Comparison of ENCODE assay signal across 15 cellular contexts in genomic region chr16:21611178-21611545, GRCh38. TPM values are rescaled to one million over a fixed set of nuclear protein-coding genes. Genes with fewer than 3 reads are reported as not detected.
DNase-seq lines count a peak whose midpoint lies in the region; TF ChIP-seq lines count a peak whose summit lies in the region.
"Had no signal": no experiment of that assay in that cellular context is flagged by ENCODE, and none has a peak within 500 bp of the region (broad histone marks: within the 10 kb centered on the region; RNA-seq: fewer than 3 reads in every experiment).

No MANE protein-coding gene starts in this region.

- peaks cover 27% of the 10 kb centered on the region for H3F3A ChIP-seq in neural progenitor cell (ENCODE audit: low read depth)

- intact Hi-C loops in CD14-positive monocyte (cut with micrococcal nuclease): loop anchor here in 1 of 2 donors (5.0 kb wide), 1 partner anchor 41 kb away; the partner anchor contains the start of gene IGSF6
- intact Hi-C loops in mammary epithelial cell (cut with micrococcal nuclease): loop anchor here (1.0 kb wide), 1 partner anchor 11 kb away; no protein-coding TSS in a partner anchor

- H3K27me3 Mint-ChIP-seq in CD14-positive monocyte (ENCODE audit: low read depth in 3 of 3): no peaks in the 10 kb centered on the region
- no peaks in the 10 kb centered on the region for H3K27me3 Mint-ChIP-seq in neural progenitor cell (ENCODE audit: insufficient read depth, low read depth)
- H3K27me3 Mint-ChIP-seq: central memory CD8-positive, alpha-beta T cell; IgD-negative memory B cell had no signal

- H3K9me3 ChIP-seq in mammary epithelial cell (replicated peaks; ENCODE audit: insufficient read depth, low read length) (no peaks in the 10 kb centered on the region), neural progenitor cell (ENCODE audit: low read depth) (no peaks in the 10 kb centered on the region)
- H3K9me3 ChIP-seq: BLaER1, pancreas had no signal

- dilution Hi-C loops in mammary epithelial cell (cut with HindIII; ENCODE audit: low sequenced_read_pairs): no loop called here

- CTCF ChIA-PET in mammary epithelial cell (lab: Charles Lee; ENCODE audit: low non-redundant PET): no interaction called here

- H3K27ac Mint-ChIP-seq in CD14-positive monocyte (peak overlapping the region; percentile 95 to 98 (median 97)), neural progenitor cell (no peak overlapping the region)
- H3K27ac Mint-ChIP-seq: IgD-negative memory B cell had no signal

- H3K4me3 ChIP-seq in mammary epithelial cell (replicated peaks in 1 of 3; ENCODE audit: insufficient read depth in 1 of 3, low read depth in 2 of 3, low read length in 3 of 3) (no peak overlapping the region), neural progenitor cell (no peak overlapping the region)
- H3K4me3 ChIP-seq: BLaER1, pancreas had no signal

- in situ Hi-C loops in mammary epithelial cell (cut with MboI; ENCODE audit: low sequenced_read_pairs in 2 of 2): no loop called here

- H3K36me3 Mint-ChIP-seq in CD14-positive monocyte (peaks cover 27 to 31% of the 10 kb centered on the region in 2 donors), neural progenitor cell (peaks cover 15% of the 10 kb centered on the region)

- no peaks in the 10 kb centered on the region for H3K27me3 ChIP-seq in mammary epithelial cell (ENCODE audit: insufficient read depth, low read length)
- no peaks in the 10 kb centered on the region for H3K27me3 ChIP-seq in neural progenitor cell
- H3K27me3 ChIP-seq: BLaER1, pancreas had no signal

- H3K9me3 Mint-ChIP-seq in CD14-positive monocyte (no peaks in the 10 kb centered on the region), neural progenitor cell (no peaks in the 10 kb centered on the region)
- H3K9me3 Mint-ChIP-seq: activated T-cell treated with anti-CD3 and anti-CD28 coated beads, Interleukin-2, amount 50 U/mL, for 4 hours; central memory CD8-positive, alpha-beta T cell; IgD-negative memory B cell had no signal

- H3K4me2 ChIP-seq in mammary epithelial cell (ENCODE audit: insufficient read depth, low read depth, low read length) (peak overlapping the region; percentile 6), neural progenitor cell (peak overlapping the region; percentile 71)
- H3K4me2 ChIP-seq: BLaER1 had no signal

- peak overlapping the region; percentile 49 to 82 for H3K4me3 Mint-ChIP-seq in CD14-positive monocyte
- no peak overlapping the region for H3K4me3 Mint-ChIP-seq in neural progenitor cell
- H3K4me3 Mint-ChIP-seq: activated T-cell treated with anti-CD3 and anti-CD28 coated beads, Interleukin-2, amount 50 U/mL, for 4 hours; central memory CD8-positive, alpha-beta T cell; IgD-negative memory B cell had no signal

- H4K20me1 ChIP-seq in mammary epithelial cell (ENCODE audit: insufficient read depth, low read length) (peaks cover 5% of the 10 kb centered on the region), neural progenitor cell (ENCODE audit: low read depth) (peaks cover 81% of the 10 kb centered on the region)

- H3K4me1 ChIP-seq in mammary epithelial cell (ENCODE audit: insufficient read depth, low read length) (peaks cover 15% of the 10 kb centered on the region), neural progenitor cell (peaks cover 45% of the 10 kb centered on the region)

- H3K27ac ChIP-seq in mammary epithelial cell (ENCODE audit: insufficient read depth, low read depth, low read length) (no peak overlapping the region), neural progenitor cell (peak overlapping the region; percentile 70)
- H3K27ac ChIP-seq: BLaER1, pancreas had no signal

- no peak overlapping the region for H3K9ac ChIP-seq in mammary epithelial cell (ENCODE audit: insufficient read depth, low read length)
- H3K9ac ChIP-seq in neural progenitor cell: no peak overlapping the region
- H3K9ac ChIP-seq: BLaER1 had no signal

- H3K36me3 ChIP-seq in mammary epithelial cell (ENCODE audit: insufficient read depth, low read length) (no peaks in the 10 kb centered on the region), neural progenitor cell (no peaks in the 10 kb centered on the region)
- H3K36me3 ChIP-seq: pancreas had no signal

- WGBS in mammary epithelial cell (ENCODE audit: low coverage, missing lambda C conversion rate): 82% methylated on average over 4 of the region's 4 CpGs

- BruUV-seq in mammary epithelial cell (replicated peaks; lab: Mats Ljungman, UMichigan): no TSS peak

- H3K79me2 ChIP-seq in mammary epithelial cell (ENCODE audit: insufficient read depth, low read length) (peaks cover 100% of the 10 kb centered on the region), neural progenitor cell (ENCODE audit: low read depth) (peaks cover 100% of the 10 kb centered on the region)

- TF ChIP-seq CTCF in CD14-positive monocyte (IDR thresholded peaks at IDR 0.05): no peak
- TF ChIP-seq CTCF in mammary epithelial cell (conservative IDR thresholded peaks at IDR 0.05 in 1 of 2, IDR thresholded peaks at IDR 0.05 in 1 of 2; ENCODE audit: extremely low read depth in 1 of 2, insufficient read depth in 1 of 2, low read depth in 1 of 2, low read length in 2 of 2): no peak
- no peak for TF ChIP-seq CTCF in neural progenitor cell (IDR thresholded peaks at IDR 0.05)

- H3K4me1 Mint-ChIP-seq in CD14-positive monocyte: peaks cover 95% of the 10 kb centered on the region
- peaks cover 41% of the 10 kb centered on the region for H3K4me1 Mint-ChIP-seq in neural progenitor cell

- no peak overlapping the region for H2AFZ ChIP-seq in mammary epithelial cell (ENCODE audit: low read depth, low read length)
- H2AFZ ChIP-seq in neural progenitor cell (replicated peaks): no peak overlapping the region

- peak; percentile 60 for DNase-seq in CD14-positive monocyte (ENCODE audit: low spot score)
- peak; percentile 60 for DNase-seq in MV-4-11 (lab: John Stamatoyannopoulos, UW)
- no peak for DNase-seq in mammary epithelial cell
- no peak for DNase-seq in neural progenitor cell (ENCODE audit: low spot score)
- DNase-seq in KG1 (lab: John Stamatoyannopoulos, UW): no peak
- no peak for DNase-seq in GM19240 (ENCODE audit: insufficient read length, low spot score)
- DNase-seq in medulla oblongata (ENCODE audit: extremely low spot score): no peak
- DNase-seq in SKM-1 treated with dmso at 0.1 percent for 144 hours (lab: John Stamatoyannopoulos, UW; ENCODE audit: unreplicated experiment): no peak
- DNase-seq: activated T-cell treated with anti-CD3 and anti-CD28 coated beads, Interleukin-2, amount 50 U/mL, for 4 hours; foreskin melanocyte; pancreas had no signal

RNA-seq across cellular contexts. Expression of gene METTL9, which starts 11.8 kb away (rescaled TPM):
- 100 to 1,000 TPM; 373 to 400 TPM for polyA plus RNA-seq in CD14-positive monocyte
- total RNA-seq in mammary epithelial cell: 100 to 1,000 TPM in 1 of 2 donors, 10 to 100 TPM in 1; 86.1 to 131 TPM
- polyA plus RNA-seq in mammary epithelial cell: 62.0 TPM
- polyA minus RNA-seq in mammary epithelial cell: 34.9 TPM
- total RNA-seq in neural progenitor cell (ENCODE audit: low replicate concordance): 234 and 329 TPM in 2 replicates

RNA-seq across cellular contexts. Expression of gene IGSF6, which starts 41.2 kb away (rescaled TPM):
- polyA plus RNA-seq in CD14-positive monocyte (100 to 1,000 TPM; 159 to 276 TPM), mammary epithelial cell (not detected)
- total RNA-seq in mammary epithelial cell (not detected), neural progenitor cell (ENCODE audit: low replicate concordance) (not detected in 2 replicates)
- polyA minus RNA-seq in mammary epithelial cell: not detected
- total RNA-seq: activated T-cell treated with anti-CD3 and anti-CD28 coated beads, Interleukin-2, amount 50 U/mL, for 4 hours; RPMI7951 had no signal

RNA-seq across cellular contexts. Expression of gene OTOA, which starts 52.6 kb away (rescaled TPM):
- polyA plus RNA-seq in CD14-positive monocyte (under 1 TPM; 0.21 to 0.23 TPM), mammary epithelial cell (0.07 TPM)
- total RNA-seq in mammary epithelial cell (1 to 10 TPM in 1 of 2 donors, under 1 TPM in 1; 0.21 to 1.5 TPM), neural progenitor cell (ENCODE audit: low replicate concordance) (0.40 TPM in 1 of 2 replicates, not detected in the other)
- not detected for polyA minus RNA-seq in mammary epithelial cell
- total RNA-seq: activated T-cell treated with anti-CD3 and anti-CD28 coated beads, Interleukin-2, amount 50 U/mL, for 4 hours; RPMI7951 had no signal
- polyA plus RNA-seq: IgD-negative memory B cell, pancreas had no signal

Comparison
In these comparisons a context has a peak if more than half of its experiments do, and no peak if none do; other contexts are left out.
1. DNase-seq: peak in CD14-positive monocyte (single experiment) and MV-4-11 (single experiment); none in mammary epithelial cell (single experiment), neural progenitor cell (single experiment), KG1 (single experiment), GM19240 (single experiment), medulla oblongata (single experiment) and SKM-1 treated with dmso at 0.1 percent for 144 hours (single experiment).